In the genomic region with DNA sequence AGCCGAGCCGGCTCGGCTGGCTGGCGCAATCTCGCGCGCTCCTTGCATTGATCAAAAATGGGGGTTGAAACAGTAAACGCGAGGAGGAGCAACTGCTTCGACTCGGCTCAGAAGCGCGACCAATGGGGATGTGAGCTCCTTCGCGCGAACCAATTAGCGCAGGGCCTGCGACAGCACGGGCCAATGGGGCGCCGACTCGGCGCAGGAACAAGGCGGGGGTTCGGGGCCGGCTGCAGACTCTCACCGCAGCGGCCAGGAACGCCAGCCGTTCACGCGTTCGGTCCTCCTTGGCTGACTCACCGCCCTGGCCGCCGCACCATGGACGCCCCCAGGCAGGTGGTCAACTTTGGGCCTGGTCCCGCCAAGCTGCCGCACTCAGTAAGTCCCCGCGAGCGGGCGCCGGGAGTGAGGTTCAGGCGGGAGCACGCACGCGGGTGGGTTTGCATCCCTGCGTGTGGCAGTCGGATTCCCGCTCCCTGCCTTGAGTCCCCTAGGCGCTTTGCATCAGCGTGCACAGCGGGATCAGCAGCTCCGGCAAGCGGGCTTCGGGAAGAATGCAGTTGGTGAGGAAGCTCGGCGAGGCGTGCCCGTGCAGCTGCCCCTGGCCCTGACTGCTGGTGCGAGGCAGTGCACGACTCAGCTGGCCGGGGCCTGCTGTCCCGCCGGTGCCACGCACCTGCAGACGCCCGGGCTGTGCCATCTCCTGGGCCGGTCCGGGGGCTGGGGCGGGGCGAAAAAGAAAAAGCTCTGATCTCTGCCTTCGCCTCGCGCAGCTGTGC, we compare ENCODE assay signal across 1 cellular context.
TF ChIP-seq lines count a peak whose summit lies in the region.

A gene (plus strand): TSS at position 233 of the 779 bp plus-strand sequence. CDS start 86 bp downstream, at position 319.

TF ChIP-seq in HepG2, 621 proteins besides CTCF, POLR2A, EP300 and RAD21 (continued from another document and continues in another):
- TF ChIP-seq, protein P1, sequence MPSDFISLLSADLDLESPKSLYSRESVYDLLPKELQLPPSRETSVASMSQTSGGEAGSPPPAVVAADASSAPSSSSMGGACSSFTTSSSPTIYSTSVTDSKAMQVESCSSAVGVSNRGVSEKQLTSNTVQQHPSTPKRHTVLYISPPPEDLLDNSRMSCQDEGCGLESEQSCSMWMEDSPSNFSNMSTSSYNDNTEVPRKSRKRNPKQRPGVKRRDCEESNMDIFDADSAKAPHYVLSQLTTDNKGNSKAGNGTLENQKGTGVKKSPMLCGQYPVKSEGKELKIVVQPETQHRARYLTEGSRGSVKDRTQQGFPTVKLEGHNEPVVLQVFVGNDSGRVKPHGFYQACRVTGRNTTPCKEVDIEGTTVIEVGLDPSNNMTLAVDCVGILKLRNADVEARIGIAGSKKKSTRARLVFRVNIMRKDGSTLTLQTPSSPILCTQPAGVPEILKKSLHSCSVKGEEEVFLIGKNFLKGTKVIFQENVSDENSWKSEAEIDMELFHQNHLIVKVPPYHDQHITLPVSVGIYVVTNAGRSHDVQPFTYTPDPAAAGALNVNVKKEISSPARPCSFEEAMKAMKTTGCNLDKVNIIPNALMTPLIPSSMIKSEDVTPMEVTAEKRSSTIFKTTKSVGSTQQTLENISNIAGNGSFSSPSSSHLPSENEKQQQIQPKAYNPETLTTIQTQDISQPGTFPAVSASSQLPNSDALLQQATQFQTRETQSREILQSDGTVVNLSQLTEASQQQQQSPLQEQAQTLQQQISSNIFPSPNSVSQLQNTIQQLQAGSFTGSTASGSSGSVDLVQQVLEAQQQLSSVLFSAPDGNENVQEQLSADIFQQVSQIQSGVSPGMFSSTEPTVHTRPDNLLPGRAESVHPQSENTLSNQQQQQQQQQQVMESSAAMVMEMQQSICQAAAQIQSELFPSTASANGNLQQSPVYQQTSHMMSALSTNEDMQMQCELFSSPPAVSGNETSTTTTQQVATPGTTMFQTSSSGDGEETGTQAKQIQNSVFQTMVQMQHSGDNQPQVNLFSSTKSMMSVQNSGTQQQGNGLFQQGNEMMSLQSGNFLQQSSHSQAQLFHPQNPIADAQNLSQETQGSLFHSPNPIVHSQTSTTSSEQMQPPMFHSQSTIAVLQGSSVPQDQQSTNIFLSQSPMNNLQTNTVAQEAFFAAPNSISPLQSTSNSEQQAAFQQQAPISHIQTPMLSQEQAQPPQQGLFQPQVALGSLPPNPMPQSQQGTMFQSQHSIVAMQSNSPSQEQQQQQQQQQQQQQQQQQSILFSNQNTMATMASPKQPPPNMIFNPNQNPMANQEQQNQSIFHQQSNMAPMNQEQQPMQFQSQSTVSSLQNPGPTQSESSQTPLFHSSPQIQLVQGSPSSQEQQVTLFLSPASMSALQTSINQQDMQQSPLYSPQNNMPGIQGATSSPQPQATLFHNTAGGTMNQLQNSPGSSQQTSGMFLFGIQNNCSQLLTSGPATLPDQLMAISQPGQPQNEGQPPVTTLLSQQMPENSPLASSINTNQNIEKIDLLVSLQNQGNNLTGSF (CRISPR knock-in tag; IDR thresholded peaks at IDR 0.05) = peak; percentile 53; the same call in 1 of the 2 replicates
- no peak for TF ChIP-seq TRIM24 (CRISPR knock-in tag; IDR thresholded peaks at IDR 0.05)
- TF ChIP-seq TCF12 (IDR thresholded peaks at IDR 0.05) = no peak
- TF ChIP-seq TCF12 (CRISPR knock-in tag; IDR thresholded peaks at IDR 0.05) = no peak
- TF ChIP-seq, protein P2, sequence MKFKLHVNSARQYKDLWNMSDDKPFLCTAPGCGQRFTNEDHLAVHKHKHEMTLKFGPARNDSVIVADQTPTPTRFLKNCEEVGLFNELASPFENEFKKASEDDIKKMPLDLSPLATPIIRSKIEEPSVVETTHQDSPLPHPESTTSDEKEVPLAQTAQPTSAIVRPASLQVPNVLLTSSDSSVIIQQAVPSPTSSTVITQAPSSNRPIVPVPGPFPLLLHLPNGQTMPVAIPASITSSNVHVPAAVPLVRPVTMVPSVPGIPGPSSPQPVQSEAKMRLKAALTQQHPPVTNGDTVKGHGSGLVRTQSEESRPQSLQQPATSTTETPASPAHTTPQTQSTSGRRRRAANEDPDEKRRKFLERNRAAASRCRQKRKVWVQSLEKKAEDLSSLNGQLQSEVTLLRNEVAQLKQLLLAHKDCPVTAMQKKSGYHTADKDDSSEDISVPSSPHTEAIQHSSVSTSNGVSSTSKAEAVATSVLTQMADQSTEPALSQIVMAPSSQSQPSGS (CRISPR knock-in tag; IDR thresholded peaks at IDR 0.05) = peak; percentile 78
- TF ChIP-seq, protein P3, sequence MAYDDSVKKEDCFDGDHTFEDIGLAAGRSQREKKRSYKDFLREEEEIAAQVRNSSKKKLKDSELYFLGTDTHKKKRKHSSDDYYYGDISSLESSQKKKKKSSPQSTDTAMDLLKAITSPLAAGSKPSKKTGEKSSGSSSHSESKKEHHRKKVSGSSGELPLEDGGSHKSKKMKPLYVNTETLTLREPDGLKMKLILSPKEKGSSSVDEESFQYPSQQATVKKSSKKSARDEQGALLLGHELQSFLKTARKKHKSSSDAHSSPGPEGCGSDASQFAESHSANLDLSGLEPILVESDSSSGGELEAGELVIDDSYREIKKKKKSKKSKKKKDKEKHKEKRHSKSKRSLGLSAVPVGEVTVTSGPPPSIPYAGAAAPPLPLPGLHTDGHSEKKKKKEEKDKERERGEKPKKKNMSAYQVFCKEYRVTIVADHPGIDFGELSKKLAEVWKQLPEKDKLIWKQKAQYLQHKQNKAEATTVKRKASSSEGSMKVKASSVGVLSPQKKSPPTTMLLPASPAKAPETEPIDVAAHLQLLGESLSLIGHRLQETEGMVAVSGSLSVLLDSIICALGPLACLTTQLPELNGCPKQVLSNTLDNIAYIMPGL (CRISPR knock-in tag; IDR thresholded peaks at IDR 0.05; ENCODE audit: borderline replicate concordance in 1 of 2, low read depth in 1 of 2) = peak; percentile 15 to 77; a peak in 3 of 4 replicates
- TF ChIP-seq, protein P4, sequence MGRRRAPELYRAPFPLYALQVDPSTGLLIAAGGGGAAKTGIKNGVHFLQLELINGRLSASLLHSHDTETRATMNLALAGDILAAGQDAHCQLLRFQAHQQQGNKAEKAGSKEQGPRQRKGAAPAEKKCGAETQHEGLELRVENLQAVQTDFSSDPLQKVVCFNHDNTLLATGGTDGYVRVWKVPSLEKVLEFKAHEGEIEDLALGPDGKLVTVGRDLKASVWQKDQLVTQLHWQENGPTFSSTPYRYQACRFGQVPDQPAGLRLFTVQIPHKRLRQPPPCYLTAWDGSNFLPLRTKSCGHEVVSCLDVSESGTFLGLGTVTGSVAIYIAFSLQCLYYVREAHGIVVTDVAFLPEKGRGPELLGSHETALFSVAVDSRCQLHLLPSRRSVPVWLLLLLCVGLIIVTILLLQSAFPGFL (CRISPR knock-in tag; IDR thresholded peaks at IDR 0.05) = 0 out of 2 replicates have a peak, but pooled peaks have one; percentile 10
- TF ChIP-seq, protein P5, sequence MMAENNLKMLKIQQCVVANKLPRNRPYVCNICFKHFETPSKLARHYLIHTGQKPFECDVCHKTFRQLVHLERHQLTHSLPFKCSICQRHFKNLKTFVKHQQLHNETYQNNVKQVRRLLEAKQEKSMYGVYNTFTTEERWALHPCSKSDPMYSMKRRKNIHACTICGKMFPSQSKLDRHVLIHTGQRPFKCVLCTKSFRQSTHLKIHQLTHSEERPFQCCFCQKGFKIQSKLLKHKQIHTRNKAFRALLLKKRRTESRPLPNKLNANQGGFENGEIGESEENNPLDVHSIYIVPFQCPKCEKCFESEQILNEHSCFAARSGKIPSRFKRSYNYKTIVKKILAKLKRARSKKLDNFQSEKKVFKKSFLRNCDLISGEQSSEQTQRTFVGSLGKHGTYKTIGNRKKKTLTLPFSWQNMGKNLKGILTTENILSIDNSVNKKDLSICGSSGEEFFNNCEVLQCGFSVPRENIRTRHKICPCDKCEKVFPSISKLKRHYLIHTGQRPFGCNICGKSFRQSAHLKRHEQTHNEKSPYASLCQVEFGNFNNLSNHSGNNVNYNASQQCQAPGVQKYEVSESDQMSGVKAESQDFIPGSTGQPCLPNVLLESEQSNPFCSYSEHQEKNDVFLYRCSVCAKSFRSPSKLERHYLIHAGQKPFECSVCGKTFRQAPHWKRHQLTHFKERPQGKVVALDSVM (CRISPR knock-in tag; IDR thresholded peaks at IDR 0.05) = 0 out of 2 replicates have a peak, but pooled peaks have one; percentile 28
- peak; percentile 88 for TF ChIP-seq KDM2A (CRISPR knock-in tag; IDR thresholded peaks at IDR 0.05; ENCODE audit: borderline replicate concordance, low read depth)
- TF ChIP-seq, protein P6, sequence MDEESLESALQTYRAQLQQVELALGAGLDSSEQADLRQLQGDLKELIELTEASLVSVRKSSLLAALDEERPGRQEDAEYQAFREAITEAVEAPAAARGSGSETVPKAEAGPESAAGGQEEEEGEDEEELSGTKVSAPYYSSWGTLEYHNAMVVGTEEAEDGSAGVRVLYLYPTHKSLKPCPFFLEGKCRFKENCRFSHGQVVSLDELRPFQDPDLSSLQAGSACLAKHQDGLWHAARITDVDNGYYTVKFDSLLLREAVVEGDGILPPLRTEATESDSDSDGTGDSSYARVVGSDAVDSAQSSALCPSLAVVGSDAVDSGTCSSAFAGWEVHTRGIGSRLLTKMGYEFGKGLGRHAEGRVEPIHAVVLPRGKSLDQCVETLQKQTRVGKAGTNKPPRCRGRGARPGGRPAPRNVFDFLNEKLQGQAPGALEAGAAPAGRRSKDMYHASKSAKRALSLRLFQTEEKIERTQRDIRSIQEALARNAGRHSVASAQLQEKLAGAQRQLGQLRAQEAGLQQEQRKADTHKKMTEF (CRISPR knock-in tag; IDR thresholded peaks at IDR 0.05) = peak; percentile 88
- TF ChIP-seq ZNF577 (CRISPR knock-in tag; IDR thresholded peaks at IDR 0.05; ENCODE audit: borderline replicate concordance, low read depth) = no peak
- no peak for TF ChIP-seq SNRNP70 (IDR thresholded peaks at IDR 0.05; ENCODE audit: low read depth, low read length)
- peak; percentile 37; the same call in 1 of the 2 replicates for TF ChIP-seq ATAD3A (CRISPR knock-in tag; IDR thresholded peaks at IDR 0.05)
- no peak for TF ChIP-seq ZNF282 (IDR thresholded peaks at IDR 0.05; ENCODE audit: partially characterized antibody)
- TF ChIP-seq RARA (CRISPR knock-in tag; IDR thresholded peaks at IDR 0.05) = no peak
- TF ChIP-seq, protein P7, sequence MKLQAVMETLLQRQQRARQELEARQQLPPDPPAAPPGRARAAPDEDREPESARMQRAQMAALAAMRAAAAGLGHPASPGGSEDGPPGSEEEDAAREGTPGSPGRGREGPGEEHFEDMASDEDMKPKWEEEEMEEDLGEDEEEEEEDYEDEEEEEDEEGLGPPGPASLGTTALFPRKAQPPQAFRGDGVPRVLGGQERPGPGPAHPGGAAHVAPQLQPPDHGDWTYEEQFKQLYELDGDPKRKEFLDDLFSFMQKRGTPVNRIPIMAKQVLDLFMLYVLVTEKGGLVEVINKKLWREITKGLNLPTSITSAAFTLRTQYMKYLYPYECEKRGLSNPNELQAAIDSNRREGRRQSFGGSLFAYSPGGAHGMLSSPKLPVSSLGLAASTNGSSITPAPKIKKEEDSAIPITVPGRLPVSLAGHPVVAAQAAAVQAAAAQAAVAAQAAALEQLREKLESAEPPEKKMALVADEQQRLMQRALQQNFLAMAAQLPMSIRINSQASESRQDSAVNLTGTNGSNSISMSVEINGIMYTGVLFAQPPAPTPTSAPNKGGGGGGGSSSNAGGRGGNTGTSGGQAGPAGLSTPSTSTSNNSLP (IDR thresholded peaks at IDR 0.05; ENCODE audit: low read depth, low read length) = peak; percentile 61
- TF ChIP-seq, protein P8, sequence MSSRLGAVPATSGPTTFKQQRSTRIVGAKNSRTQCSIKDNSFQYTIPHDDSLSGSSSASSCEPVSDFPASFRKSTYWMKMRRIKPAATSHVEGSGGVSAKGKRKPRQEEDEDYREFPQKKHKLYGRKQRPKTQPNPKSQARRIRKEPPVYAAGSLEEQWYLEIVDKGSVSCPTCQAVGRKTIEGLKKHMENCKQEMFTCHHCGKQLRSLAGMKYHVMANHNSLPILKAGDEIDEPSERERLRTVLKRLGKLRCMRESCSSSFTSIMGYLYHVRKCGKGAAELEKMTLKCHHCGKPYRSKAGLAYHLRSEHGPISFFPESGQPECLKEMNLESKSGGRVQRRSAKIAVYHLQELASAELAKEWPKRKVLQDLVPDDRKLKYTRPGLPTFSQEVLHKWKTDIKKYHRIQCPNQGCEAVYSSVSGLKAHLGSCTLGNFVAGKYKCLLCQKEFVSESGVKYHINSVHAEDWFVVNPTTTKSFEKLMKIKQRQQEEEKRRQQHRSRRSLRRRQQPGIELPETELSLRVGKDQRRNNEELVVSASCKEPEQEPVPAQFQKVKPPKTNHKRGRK (CRISPR knock-in tag; IDR thresholded peaks at IDR 0.05) = no peak
- no peak for TF ChIP-seq ZNF839 (CRISPR knock-in tag; IDR thresholded peaks at IDR 0.05; ENCODE audit: borderline replicate concordance)
- no peak for TF ChIP-seq PCBP2 (optimal IDR thresholded peaks at IDR 0.05; ENCODE audit: low read depth, low read length, poor library complexity, severe bottlenecking)
